In genomic region chr12:109458771-109459208, GRCh38 we compare ENCODE assay signal across 10 cellular contexts. TPM values are rescaled to one million over a fixed set of nuclear protein-coding genes. Genes with fewer than 3 reads are reported as not detected.
DNase-seq lines count a peak whose midpoint lies in the region; ATAC-seq and TF ChIP-seq lines count a peak whose summit lies in the region.
"Had no signal": no experiment of that assay in that cellular context is flagged by ENCODE, and none has a peak within 500 bp of the region (broad histone marks: within the 10 kb centered on the region; RNA-seq: fewer than 3 reads in every experiment).

No MANE protein-coding gene starts in this region.

- intact Hi-C loops in Right ventricle myocardium inferior (cut with DNase I) (no loop called here), dorsolateral prefrontal cortex (cut with DNase I) (no loop called here)

- peaks cover 53% of the 10 kb centered on the region for H3K36me3 ChIP-seq in right atrium auricular region
- peaks cover 48 to 54% of the 10 kb centered on the region in 2 donors for H3K36me3 ChIP-seq in mucosa of rectum (ENCODE audit: control insufficient read depth in 2 of 2, insufficient read depth in 2 of 2, low read length in 2 of 2)

- H3K4me1 ChIP-seq in right atrium auricular region (peaks cover 0 to 65% of the 10 kb centered on the region in 2 donors), mucosa of rectum (ENCODE audit: control insufficient read depth in 2 of 2, insufficient read depth in 2 of 2, low read length in 2 of 2) (peaks cover 40 to 44% of the 10 kb centered on the region in 2 donors)

- ATAC-seq in Right ventricle myocardium inferior (no peak), HG03280 (IDR thresholded peaks at IDR 0.05; ENCODE audit: unreplicated experiment) (no peak)
- ATAC-seq: T-cell had no signal

- H3K4me3 ChIP-seq in right atrium auricular region (no peak overlapping the region), dorsolateral prefrontal cortex (peak overlapping the region in 14 of 59 donors; percentile 1 to 39 (median 12)), mucosa of rectum (ENCODE audit: low read length in 2 of 2) (no peak overlapping the region)

- DNase-seq in right atrium auricular region (ENCODE audit: low spot score) (no peak), Right ventricle myocardium inferior (ENCODE audit: missing footprints) (no peak), dorsolateral prefrontal cortex (no peak), RPMI8226 (no peak), HuH-7 (ENCODE audit: low spot score) (no peak), Ammon's horn (ENCODE audit: low spot score) (no peak)
- DNase-seq: amygdala, T-cell had no signal

- no peak for TF ChIP-seq CTCF in right atrium auricular region (IDR thresholded peaks at IDR 0.05)
- no peak for TF ChIP-seq CTCF in dorsolateral prefrontal cortex (IDR thresholded peaks at IDR 0.05 in 54 of 56, conservative IDR thresholded peaks at IDR 0.05 in 2 of 56; ENCODE audit: low read depth in 1 of 56, partially characterized antibody in 56 of 56)

- peak overlapping the region; percentile 57 to 99 for H3K27ac ChIP-seq in right atrium auricular region
- peak overlapping the region; percentile 5 to 96 (median 87) for H3K27ac ChIP-seq in dorsolateral prefrontal cortex
- H3K27ac ChIP-seq in mucosa of rectum (ENCODE audit: low read depth in 2 of 2, low read length in 2 of 2) = peak overlapping the region; percentile 61 to 93

- H3K27me3 ChIP-seq in right atrium auricular region (no peaks in the 10 kb centered on the region), dorsolateral prefrontal cortex (no peaks in the 10 kb centered on the region), mucosa of rectum (ENCODE audit: control insufficient read depth in 2 of 2, insufficient read depth in 2 of 2, low read length in 2 of 2) (no peaks in the 10 kb centered on the region)

- no peak overlapping the region for H3K9ac ChIP-seq in mucosa of rectum (ENCODE audit: low read depth in 1 of 2, low read length in 2 of 2)

- H3K9me3 ChIP-seq in right atrium auricular region (no peaks in the 10 kb centered on the region), mucosa of rectum (ENCODE audit: control insufficient read depth in 2 of 2, low read length in 2 of 2) (no peaks in the 10 kb centered on the region)

RNA-seq across cellular contexts. Expression of gene KCTD10, which starts 18.3 kb away (rescaled TPM):
- total RNA-seq in right atrium auricular region = 10 to 100 TPM; 34.4 to 55.9 TPM
- 32.2 TPM for total RNA-seq in Right ventricle myocardium inferior
- 10 to 100 TPM; 32.1 to 62.5 (median 42.9) TPM for total RNA-seq in dorsolateral prefrontal cortex

RNA-seq across cellular contexts. Expression of gene UBE3B, which starts 18.6 kb away (rescaled TPM):
- total RNA-seq in right atrium auricular region (10 to 100 TPM; 41.7 to 71.8 TPM), Right ventricle myocardium inferior (56.1 TPM), dorsolateral prefrontal cortex (10 to 100 TPM; 39.2 to 68.5 (median 52.9) TPM)
